In the genomic region with DNA sequence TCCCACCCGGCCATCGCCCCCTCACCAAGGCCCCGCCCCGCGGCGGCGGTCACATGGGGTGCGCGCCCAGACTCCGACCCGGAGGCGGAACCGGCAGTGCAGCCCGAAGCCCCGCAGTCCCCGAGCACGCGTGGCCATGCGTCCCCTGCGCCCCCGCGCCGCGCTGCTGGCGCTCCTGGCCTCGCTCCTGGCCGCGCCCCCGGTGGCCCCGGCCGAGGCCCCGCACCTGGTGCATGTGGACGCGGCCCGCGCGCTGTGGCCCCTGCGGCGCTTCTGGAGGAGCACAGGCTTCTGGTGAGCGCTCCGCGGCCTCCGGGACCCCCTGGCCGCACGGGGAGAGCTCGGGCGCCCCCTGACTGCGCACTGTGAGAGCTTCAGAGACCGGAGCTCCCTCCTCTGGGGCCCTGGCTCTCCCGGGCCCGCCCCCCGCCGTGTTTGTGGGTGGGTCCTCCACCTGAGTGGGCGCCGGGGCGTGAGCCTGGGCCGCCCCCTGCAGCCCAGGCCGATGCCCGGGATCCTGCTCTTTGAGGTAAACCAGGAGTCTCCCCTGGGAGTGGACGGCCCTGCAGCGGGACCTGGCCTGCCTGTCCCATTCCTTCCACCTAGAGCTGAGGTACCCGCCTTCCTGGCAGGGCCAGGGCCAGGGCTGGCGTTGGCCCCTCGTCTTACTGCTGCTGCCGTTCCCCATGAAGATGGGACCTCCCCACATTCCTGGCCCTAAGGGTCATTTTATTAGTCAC, we compare ENCODE assay signal across 8 cellular contexts. TPM values are rescaled to one million over a fixed set of nuclear protein-coding genes. Genes with fewer than 3 reads are reported as not detected.
DNase-seq lines count a peak whose midpoint lies in the region; ATAC-seq, FAIRE-seq and TF ChIP-seq lines count a peak whose summit lies in the region.

A gene (plus strand): TSS at position 96 of the 740 bp plus-strand sequence. CDS start 41 bp downstream, at position 137.

- H3K9me3 Mint-ChIP-seq in activated T-helper 1 cell treated with anti-CD3 and anti-CD28 coated beads, Interleukin-12 subunit alpha, Interleukin-12 subunit beta, Interleukin-2, Interleukin-4 antibody, amounts not matched to agents 30 ng/mL and 10 ng/mL and 1 ng/mL, durations not matched to agents 14 hours and 24 hours and 36 hours = no peaks in the 10 kb centered on the region
- H3K9me3 Mint-ChIP-seq in natural killer cell treated with Interleukin-12 subunit alpha and Interleukin-12 subunit beta and Interleukin-15 and Interleukin-18, amount 100 ng/mL, for 72 hours = no peaks in the 10 kb centered on the region

- peak within 1 kb of the TSS; percentile 81 for H3K27ac Mint-ChIP-seq in activated T-helper 1 cell treated with anti-CD3 and anti-CD28 coated beads, Interleukin-12 subunit alpha, Interleukin-12 subunit beta, Interleukin-2, Interleukin-4 antibody, amounts not matched to agents 30 ng/mL and 10 ng/mL and 1 ng/mL, durations not matched to agents 14 hours and 24 hours and 36 hours
- peak within 1 kb of the TSS; percentile 60 to 85 for H3K27ac Mint-ChIP-seq in natural killer cell treated with Interleukin-12 subunit alpha and Interleukin-12 subunit beta and Interleukin-15 and Interleukin-18, amount 100 ng/mL, for 72 hours

- H3K4me3 ChIP-seq in fibroblast of mammary gland (ENCODE audit: control insufficient read depth, low read depth, low read length) = peak within 1 kb of the TSS; percentile 54

- FAIRE-seq in GM19239 (lab: Jason Lieb, UNC) (no peak), RCC 7860 (lab: Jason Lieb, UNC) (peak; percentile 42)

- H3K36me3 Mint-ChIP-seq in activated T-helper 1 cell treated with anti-CD3 and anti-CD28 coated beads, Interleukin-12 subunit alpha, Interleukin-12 subunit beta, Interleukin-2, Interleukin-4 antibody, amounts not matched to agents 30 ng/mL and 10 ng/mL and 1 ng/mL, durations not matched to agents 14 hours and 24 hours and 36 hours (ENCODE audit: low read depth) = no peaks in the 10 kb centered on the region
- H3K36me3 Mint-ChIP-seq in natural killer cell treated with Interleukin-12 subunit alpha and Interleukin-12 subunit beta and Interleukin-15 and Interleukin-18, amount 100 ng/mL, for 72 hours = no peaks in the 10 kb centered on the region

- peaks cover 17% of the 10 kb centered on the region for H3K4me1 Mint-ChIP-seq in activated T-helper 1 cell treated with anti-CD3 and anti-CD28 coated beads, Interleukin-12 subunit alpha, Interleukin-12 subunit beta, Interleukin-2, Interleukin-4 antibody, amounts not matched to agents 30 ng/mL and 10 ng/mL and 1 ng/mL, durations not matched to agents 14 hours and 24 hours and 36 hours (ENCODE audit: low read depth)
- peaks cover 9 to 12% of the 10 kb centered on the region in 2 donors for H3K4me1 Mint-ChIP-seq in natural killer cell treated with Interleukin-12 subunit alpha and Interleukin-12 subunit beta and Interleukin-15 and Interleukin-18, amount 100 ng/mL, for 72 hours (ENCODE audit: low read depth in 2 of 2)

- intact Hi-C loops in activated T-helper 1 cell treated with anti-CD3 and anti-CD28 coated beads, Interleukin-12 subunit alpha, Interleukin-12 subunit beta, Interleukin-2, Interleukin-4 antibody, amounts not matched to agents 30 ng/mL and 10 ng/mL and 1 ng/mL, durations not matched to agents 14 hours and 24 hours and 36 hours (cut with micrococcal nuclease) = loop anchor here (1.0 to 10.0 kb wide), 7 partner anchors 22 to 742 kb away; a partner anchor contains a TSS

- peak; percentile 78 for ATAC-seq in HG03460 (IDR thresholded peaks at IDR 0.05; ENCODE audit: unreplicated experiment)
- peak; percentile 91 to 94 for ATAC-seq in natural killer cell treated with Interleukin-12 subunit alpha and Interleukin-12 subunit beta and Interleukin-15 and Interleukin-18, amount 100 ng/mL, for 72 hours

- H3K4me3 Mint-ChIP-seq in activated T-helper 1 cell treated with anti-CD3 and anti-CD28 coated beads, Interleukin-12 subunit alpha, Interleukin-12 subunit beta, Interleukin-2, Interleukin-4 antibody, amounts not matched to agents 30 ng/mL and 10 ng/mL and 1 ng/mL, durations not matched to agents 14 hours and 24 hours and 36 hours = peak within 1 kb of the TSS; percentile 88
- peak within 1 kb of the TSS; percentile 86 for H3K4me3 Mint-ChIP-seq in natural killer cell treated with Interleukin-12 subunit alpha and Interleukin-12 subunit beta and Interleukin-15 and Interleukin-18, amount 100 ng/mL, for 72 hours

- TF ChIP-seq CTCF in fibroblast of mammary gland (conservative IDR thresholded peaks at IDR 0.05; ENCODE audit: control insufficient read depth, insufficient read depth, low read depth, low read length) = no peak

- peak in 13 of 14 donors; percentile 33 to 89 (median 72) for DNase-seq in C1 segment of cervical spinal cord (lab: John Stamatoyannopoulos, UW)
- DNase-seq in GM19239 (ENCODE audit: insufficient read length, low spot score) = peak; percentile 85
- peak; percentile 85 for DNase-seq in RCC 7860 (ENCODE audit: low spot score)
- DNase-seq in activated T-helper 1 cell treated with anti-CD3 and anti-CD28 coated beads, Interleukin-12 subunit alpha, Interleukin-12 subunit beta, Interleukin-2, Interleukin-4 antibody, amounts not matched to agents 30 ng/mL and 10 ng/mL and 1 ng/mL, durations not matched to agents 14 hours and 24 hours and 36 hours (ENCODE audit: low spot score) = peak; percentile 84
- peak; percentile 68 for DNase-seq in fibroblast of mammary gland (ENCODE audit: low read depth)
- DNase-seq in natural killer cell treated with Interleukin-12 subunit alpha and Interleukin-12 subunit beta and Interleukin-15 and Interleukin-18, amount 100 ng/mL, for 72 hours (ENCODE audit: low spot score) = peak; percentile 88
- DNase-seq in stimulated activated naive CD4-positive, alpha-beta T cell treated with Interleukin-2 at 50 U/mL for 16 hours (lab: John Stamatoyannopoulos, UW) = peak; percentile 83

- no peaks in the 10 kb centered on the region for H3K27me3 Mint-ChIP-seq in activated T-helper 1 cell treated with anti-CD3 and anti-CD28 coated beads, Interleukin-12 subunit alpha, Interleukin-12 subunit beta, Interleukin-2, Interleukin-4 antibody, amounts not matched to agents 30 ng/mL and 10 ng/mL and 1 ng/mL, durations not matched to agents 14 hours and 24 hours and 36 hours (ENCODE audit: insufficient read depth)
- no peaks in the 10 kb centered on the region for H3K27me3 Mint-ChIP-seq in natural killer cell treated with Interleukin-12 subunit alpha and Interleukin-12 subunit beta and Interleukin-15 and Interleukin-18, amount 100 ng/mL, for 72 hours

RNA-seq across cellular contexts. Expression of the gene that starts here (rescaled TPM):
- total RNA-seq in activated T-helper 1 cell treated with anti-CD3 and anti-CD28 coated beads, Interleukin-12 subunit alpha, Interleukin-12 subunit beta, Interleukin-2, Interleukin-4 antibody, amounts not matched to agents 30 ng/mL and 10 ng/mL and 1 ng/mL, durations not matched to agents 14 hours and 24 hours and 36 hours = 33.8 and 34.3 TPM in 2 replicates
- 10 to 100 TPM; 15.7 to 17.5 TPM for total RNA-seq in natural killer cell treated with Interleukin-12 subunit alpha and Interleukin-12 subunit beta and Interleukin-15 and Interleukin-18, amount 100 ng/mL, for 72 hours

Comparison
In these comparisons a context has a peak if more than half of its experiments do, and no peak if none do; other contexts are left out.
1. Peak in every context shown above with its lines: DNase-seq, ATAC-seq and H3K4me3 ChIP-seq.